In genomic region chr1:44673675-44674112, GRCh38 we compare ENCODE assay signal across 9 cellular contexts. TPM values are rescaled to one million over a fixed set of nuclear protein-coding genes. Genes with fewer than 3 reads are reported as not detected.
A peak's percentile ranks its signal among the peaks of the same experiment; 100 is the strongest.
DNase-seq lines count a peak whose midpoint lies in the region; ATAC-seq and TF ChIP-seq lines count a peak whose summit lies in the region.
"Had no signal": no experiment of that assay in that cellular context is flagged by ENCODE, and none has a peak within 500 bp of the region (broad histone marks: within the 10 kb centered on the region; RNA-seq: fewer than 3 reads in every experiment).

No MANE protein-coding gene starts in this region.

- peaks cover 11 to 31% (median 23%) of the 10 kb centered on the region in 4 donors for H3K4me1 Mint-ChIP-seq in CD4-positive, alpha-beta memory T cell
- peaks cover 23% of the 10 kb centered on the region for H3K4me1 Mint-ChIP-seq in WTC11

- no peaks in the 10 kb centered on the region for H3K9me3 Mint-ChIP-seq in CD4-positive, alpha-beta memory T cell
- H3K9me3 Mint-ChIP-seq in WTC11: no peaks in the 10 kb centered on the region

- H4K20me1 ChIP-seq in HCT116 (ENCODE audit: insufficient read depth): no peaks in the 10 kb centered on the region

- no peaks in the 10 kb centered on the region for H3K9me3 ChIP-seq in CD4-positive, alpha-beta memory T cell (ENCODE audit: control insufficient read depth in 1 of 2, low read length in 2 of 2)
- H3K9me3 ChIP-seq in HCT116 (ENCODE audit: control insufficient read depth in 1 of 2, insufficient read depth in 1 of 2, low read depth in 1 of 2, low read length in 2 of 2): no peaks in the 10 kb centered on the region
- H3K9me3 ChIP-seq in spleen: no peaks in the 10 kb centered on the region

- H3K27ac ChIP-seq in CD4-positive, alpha-beta memory T cell (ENCODE audit: low read depth, low read length): peak overlapping the region; percentile 74
- H3K27ac ChIP-seq in HCT116 (ENCODE audit: low read depth, low read length) (no peak overlapping the region), spleen (peak overlapping the region; percentile 88 to 98 (median 92))

- H3K4me2 ChIP-seq in HCT116 (ENCODE audit: low read length): peak overlapping the region; percentile 92

- no peak for TF ChIP-seq CTCF in HCT116 (IDR thresholded peaks at IDR 0.05 in 2 of 3, conservative IDR thresholded peaks at IDR 0.05 in 1 of 3; ENCODE audit: borderline replicate concordance in 1 of 3, insufficient read depth in 1 of 3, low read depth in 2 of 3, low read length in 2 of 3)
- no peak for TF ChIP-seq CTCF in WTC11 (IDR thresholded peaks at IDR 0.05)
- TF ChIP-seq CTCF in spleen (IDR thresholded peaks at IDR 0.05 in 8 of 11, conservative IDR thresholded peaks at IDR 0.05 in 3 of 11): no peak

- no peaks in the 10 kb centered on the region for H3K79me2 ChIP-seq in HCT116 (ENCODE audit: insufficient read depth, low read length)

- TF ChIP-seq RAD21 in HCT116 (IDR thresholded peaks at IDR 0.05; ENCODE audit: low read depth): no peak

- 0 to 3% (median 2%) methylated on average over 16 of the region's 16 CpGs for WGBS in spleen, 5 donors

- H3K27me3 ChIP-seq in CD4-positive, alpha-beta memory T cell (ENCODE audit: insufficient read depth, low read length): no peaks in the 10 kb centered on the region
- H3K27me3 ChIP-seq in HCT116 (ENCODE audit: insufficient read depth, low read length) (no peaks in the 10 kb centered on the region), spleen (replicated peaks in 1 of 7) (no peaks in the 10 kb centered on the region)

- H3K4me3 Mint-ChIP-seq in CD4-positive, alpha-beta memory T cell: peak overlapping the region; percentile 89 to 95 (median 90)
- peak overlapping the region; percentile 92 for H3K4me3 Mint-ChIP-seq in WTC11

- RAD21 ChIA-PET in HCT116 (lab: Charles Lee; ENCODE audit: low non-redundant PET in 1 of 2, low total read pairs in 2 of 2, uncharacterized antibody in 2 of 2, unreplicated experiment in 2 of 2): no interaction called here

- no peaks in the 10 kb centered on the region for H3K27me3 Mint-ChIP-seq in CD4-positive, alpha-beta memory T cell
- no peaks in the 10 kb centered on the region for H3K27me3 Mint-ChIP-seq in WTC11 (ENCODE audit: low read depth)

- H3K9ac ChIP-seq in HCT116 (ENCODE audit: low read length): peak overlapping the region; percentile 69

- H3K27ac Mint-ChIP-seq in CD4-positive, alpha-beta memory T cell: peak overlapping the region; percentile 84 to 94 (median 92)
- H3K27ac Mint-ChIP-seq in WTC11: peak overlapping the region; percentile 80; the same call in 1 of the 2 replicates

- intact Hi-C loops in CD4-positive, alpha-beta memory T cell (cut with micrococcal nuclease): loop anchor here (1.0 to 2.0 kb wide), 5 partner anchors 41 to 1013 kb away; partner anchors contain the start of genes EIF2B3, ERI3, GPBP1L1 and RNU5D-1
- intact Hi-C loops in HCT116 (cut with micrococcal nuclease) (loop anchor here (1.0 kb wide), 1 partner anchor 17 kb away; no protein-coding TSS in a partner anchor), left ventricle myocardium superior (cut with micrococcal nuclease) (no loop called here), spleen (cut with DNase I; ENCODE audit: low total_unique reads) (no loop called here)

- H3K36me3 ChIP-seq in CD4-positive, alpha-beta memory T cell (ENCODE audit: insufficient read depth, low read length): no peaks in the 10 kb centered on the region
- no peaks in the 10 kb centered on the region for H3K36me3 ChIP-seq in HCT116 (ENCODE audit: control insufficient read depth in 1 of 2, insufficient read depth in 2 of 2, low read length in 2 of 2)
- no peaks in the 10 kb centered on the region for H3K36me3 ChIP-seq in spleen

- peak overlapping the region; percentile 62 to 95 for H3K4me3 ChIP-seq in CD4-positive, alpha-beta memory T cell (ENCODE audit: low read length in 2 of 2)
- H3K4me3 ChIP-seq in HCT116 (replicated peaks in 1 of 2; ENCODE audit: low read depth in 1 of 2, low read length in 2 of 2) (peak overlapping the region; percentile 63 to 73), spleen (peak overlapping the region; percentile 55 to 83 (median 62))

- H3K9me2 ChIP-seq in HCT116 (ENCODE audit: insufficient read depth): no peaks in the 10 kb centered on the region

- H3K4me1 ChIP-seq in CD4-positive, alpha-beta memory T cell (ENCODE audit: insufficient read depth, low read length): peaks cover 25% of the 10 kb centered on the region
- H3K4me1 ChIP-seq in HCT116 (ENCODE audit: control insufficient read depth in 1 of 2, insufficient read depth in 2 of 2, low read length in 2 of 2) (peaks cover 29 to 45% of the 10 kb centered on the region in 2 experiments), spleen (peaks cover 25 to 67% (median 53%) of the 10 kb centered on the region in 6 donors)

- TF ChIP-seq POLR2A in HCT116 (IDR thresholded peaks at IDR 0.05; ENCODE audit: borderline replicate concordance, extremely low read depth, insufficient read depth, insufficient read length) (no peak), spleen (IDR thresholded peaks at IDR 0.05) (no peak)

- peak; percentile 1; the same call in 1 of the 2 replicates for ATAC-seq in HCT116
- peak; percentile 0; the same call in 1 of the 2 replicates for ATAC-seq in WTC11
- peak; percentile 3 for ATAC-seq in left ventricle myocardium superior
- ATAC-seq in HG03565 (IDR thresholded peaks at IDR 0.05; ENCODE audit: unreplicated experiment): no peak

- CTCF ChIA-PET in CD4-positive, alpha-beta memory T cell (lab: Charles Lee; ENCODE audit: partially characterized antibody): interaction anchor here (0.7 to 3.5 kb wide), 9 partner anchors 9 to 102 kb away, joined by 3 to 16 read pairs (median 3); partner anchors contain the start of gene RNU5D-1
- CTCF ChIA-PET in HCT116 (lab: Charles Lee) (interaction anchor here (0.6 to 3.6 kb wide), 7 partner anchors 9 to 509 kb away, joined by 3 to 9 read pairs (median 3); no protein-coding TSS in a partner anchor), WTC11 (lab: Charles Lee) (interaction anchor here (0.6 to 5.0 kb wide), 18 partner anchors 10 to 626 kb away, joined by 3 to 42 read pairs (median 4); partner anchors contain the start of gene RNF220)

- H3K36me3 Mint-ChIP-seq in CD4-positive, alpha-beta memory T cell: peaks cover 0 to 3% of the 10 kb centered on the region in 2 donors
- H3K36me3 Mint-ChIP-seq in WTC11: no peaks in the 10 kb centered on the region

- POLR2A ChIA-PET in CD4-positive, alpha-beta memory T cell (lab: Charles Lee; ENCODE audit: partially characterized antibody): interaction anchor here (0.6 to 5.0 kb wide), 21 partner anchors 10 to 1015 kb away, joined by 3 to 64 read pairs (median 3); partner anchors contain the start of genes DMAP1, MUTYH, PLK3 and PRDX1
- POLR2A ChIA-PET in HCT116 (lab: Charles Lee) (interaction anchor here (0.7 to 2.4 kb wide), 9 partner anchors 10 to 146 kb away, joined by 3 to 29 read pairs (median 4); no protein-coding TSS in a partner anchor), WTC11 (lab: Charles Lee) (interaction anchor here (0.5 to 1.6 kb wide), 8 partner anchors 8 to 102 kb away, joined by 3 to 10 read pairs (median 4); partner anchors contain the start of gene RPS8)

- peak in 1 of 5 donors; percentile 10 for DNase-seq in CD4-positive, alpha-beta memory T cell
- DNase-seq in HCT116 (ENCODE audit: low read depth, low spot score) (no peak), WTC11 (ENCODE audit: low spot score) (no peak), left ventricle myocardium superior (no peak), spleen (no peak), medulla oblongata (ENCODE audit: extremely low spot score) (no peak), COLO668 (lab: John Stamatoyannopoulos, UW; ENCODE audit: unreplicated experiment) (no peak)

- H2AFZ ChIP-seq in HCT116 (ENCODE audit: low read depth, low read length, poor library complexity, severe bottlenecking): no peak overlapping the region

- BruUV-seq in HCT116 (replicated peaks; lab: Mats Ljungman, UMichigan): no TSS peak

TF ChIP-seq in HCT116, 20 proteins besides CTCF, POLR2A, EP300 and RAD21 (continues in another document):
- no peak for TF ChIP-seq POLR2AphosphoS5 (IDR thresholded peaks at IDR 0.05; ENCODE audit: low read depth, low read length)
- TF ChIP-seq YY1 (IDR thresholded peaks at IDR 0.05; ENCODE audit: extremely low read depth, insufficient replicate concordance, low read depth, low read length): no peak
- TF ChIP-seq SP1 (IDR thresholded peaks at IDR 0.05; ENCODE audit: low read depth): no peak

TF ChIP-seq in WTC11, 78 proteins besides CTCF, POLR2A, EP300 and RAD21 (continues in another document):
- TF ChIP-seq NR2C2 (CRISPR knock-in tag; IDR thresholded peaks at IDR 0.05) (no peak), TEAD1 (CRISPR knock-in tag; IDR thresholded peaks at IDR 0.05) (no peak), ETV6 (CRISPR knock-in tag; IDR thresholded peaks at IDR 0.05) (no peak), KAT7 (CRISPR knock-in tag; IDR thresholded peaks at IDR 0.05; ENCODE audit: borderline replicate concordance) (no peak), TP53 (CRISPR knock-in tag; IDR thresholded peaks at IDR 0.05) (no peak), USF1 (CRISPR knock-in tag; IDR thresholded peaks at IDR 0.05) (no peak), NFATC4 (CRISPR knock-in tag; IDR thresholded peaks at IDR 0.05) (no peak)

RNA-seq across cellular contexts. Expression of gene TMEM53, which starts 0.6 kb away (rescaled TPM):
- total RNA-seq in CD4-positive, alpha-beta memory T cell: 1 to 10 TPM; 1.7 to 2.2 TPM
- polyA plus RNA-seq in CD4-positive, alpha-beta memory T cell: 1 to 10 TPM; 3.5 to 5.7 TPM
- total RNA-seq in HCT116 (2021; ENCODE audit: unreplicated experiment): 10.8 TPM
- polyA plus RNA-seq in HCT116 (2012): 18.3 and 24.8 TPM in 2 replicates
- total RNA-seq in WTC11 (2021): 8.2 to 10.9 TPM (median 10.0 TPM) in 3 replicates
- total RNA-seq in left ventricle myocardium superior: 9.1 TPM
- total RNA-seq in spleen: 1 to 10 TPM; 4.3 to 7.5 (median 5.4) TPM
- 1 to 10 TPM; 4.9 to 5.7 (median 5.5) TPM for polyA plus RNA-seq in spleen

RNA-seq across cellular contexts. Expression of gene ARMH1, which starts 0.8 kb away (rescaled TPM):
- 10 to 100 TPM; 64.0 to 74.5 TPM for total RNA-seq in CD4-positive, alpha-beta memory T cell
- polyA plus RNA-seq in CD4-positive, alpha-beta memory T cell: 10 to 100 TPM; 26.0 to 30.4 TPM
- total RNA-seq in HCT116 (2021; ENCODE audit: unreplicated experiment) (3.2 TPM), WTC11 (2021) (0.74 to 1.6 TPM (median 0.78 TPM) in 3 replicates), left ventricle myocardium superior (0.92 TPM), spleen (10 to 100 TPM; 12.2 to 24.7 (median 16.2) TPM)
- 1.6 and 4.2 TPM in 2 replicates for polyA plus RNA-seq in HCT116 (2012)
- polyA plus RNA-seq in spleen: 10 to 100 TPM; 43.9 to 86.0 (median 77.4) TPM
- total RNA-seq: LHCN-M2 had no signal

RNA-seq across cellular contexts. Expression of gene RNU5D-1, which starts 57.3 kb away (rescaled TPM):
- total RNA-seq in CD4-positive, alpha-beta memory T cell: not detected
- not detected for polyA plus RNA-seq in CD4-positive, alpha-beta memory T cell
- not detected for total RNA-seq in HCT116 (2021; ENCODE audit: unreplicated experiment)
- not detected in 2 replicates for polyA plus RNA-seq in HCT116 (2012)
- total RNA-seq in WTC11 (2021): not detected in 3 replicates
- total RNA-seq in left ventricle myocardium superior: not detected
- not detected for total RNA-seq in spleen
- polyA plus RNA-seq in spleen: not detected
- total RNA-seq: LHCN-M2 had no signal

Comparison
In these comparisons a context has a peak if more than half of its experiments do, and no peak if none do; other contexts are left out.
1. intact Hi-C loops: an anchor here in CD4-positive, alpha-beta memory T cell (1.0 to 2.0 kb wide) and HCT116 (1.0 kb wide); none called in left ventricle myocardium superior and spleen.